In genomic region chr22:35404176-35404575, GRCh38 we compare ENCODE assay signal across 23 cellular contexts. TPM values are rescaled to one million over a fixed set of nuclear protein-coding genes. Genes with fewer than 3 reads are reported as not detected.
DNase-seq lines count a peak whose midpoint lies in the region; ATAC-seq, FAIRE-seq and TF ChIP-seq lines count a peak whose summit lies in the region.
"Had no signal": no experiment of that assay in that cellular context is flagged by ENCODE, and none has a peak within 500 bp of the region (broad histone marks: within the 10 kb centered on the region; RNA-seq: fewer than 3 reads in every experiment).

No MANE protein-coding gene starts in this region.

- H3K4me2 ChIP-seq in OCI-LY7 (ENCODE audit: low read length), result peak overlapping the region; percentile 97; the same call in 1 of the 2 replicates
- H3K4me2 ChIP-seq: SK-N-SH had no signal

- no peaks in the 10 kb centered on the region for H3K27me3 Mint-ChIP-seq in activated naive CD4-positive, alpha-beta T cell treated with anti-CD3 and anti-CD28 coated beads, Interleukin-2, amount 10 ng/mL, durations not matched to agents 7 days and 5 days
- H3K27me3 Mint-ChIP-seq in activated naive CD4-positive, alpha-beta T cell treated with anti-CD3 and anti-CD28 coated beads for 36 hours (ENCODE audit: low read depth), result no peaks in the 10 kb centered on the region
- no peaks in the 10 kb centered on the region for H3K27me3 Mint-ChIP-seq in memory B cell
- H3K27me3 Mint-ChIP-seq: IgD-negative memory B cell had no signal

- H2AFZ ChIP-seq in OCI-LY7 (ENCODE audit: low read length), result no peak overlapping the region

- ATAC-seq in memory B cell (ENCODE audit: low read depth), result no peak
- ATAC-seq: PC-3 had no signal

- H4K20me1 ChIP-seq in OCI-LY7 (ENCODE audit: insufficient read depth, low read length), result peaks cover 6% of the 10 kb centered on the region

- H3K9me3 ChIP-seq in OCI-LY7 (ENCODE audit: low read length) (no peaks in the 10 kb centered on the region), kidney (ENCODE audit: control insufficient read depth in 1 of 2, low read length in 2 of 2) (no peaks in the 10 kb centered on the region)
- H3K9me3 ChIP-seq: SK-N-SH had no signal

- TF ChIP-seq CTCF in OCI-LY7 (conservative IDR thresholded peaks at IDR 0.05; ENCODE audit: low read length) (no peak), kidney (IDR thresholded peaks at IDR 0.05; ENCODE audit: borderline replicate concordance, extremely low read depth, insufficient read depth) (no peak)

- intact Hi-C loops in activated naive CD4-positive, alpha-beta T cell treated with anti-CD3 and anti-CD28 coated beads for 36 hours (cut with micrococcal nuclease), result no loop called here
- intact Hi-C loops in OCI-LY7 (cut with micrococcal nuclease; ENCODE audit: unreplicated experiment), result no loop called here
- intact Hi-C loops in kidney (cut with DNase I), result no loop called here

- no TSS peak for BruUV-seq in OCI-LY7 (replicated peaks; lab: Mats Ljungman, UMichigan)

- DNase-seq in activated naive CD4-positive, alpha-beta T cell treated with anti-CD3 and anti-CD28 coated beads, Interleukin-2, amount 10 ng/mL, durations not matched to agents 7 days and 5 days, result no peak
- no peak for DNase-seq in activated naive CD4-positive, alpha-beta T cell treated with anti-CD3 and anti-CD28 coated beads for 36 hours
- DNase-seq in OCI-LY7 (ENCODE audit: low spot score) (no peak), memory B cell (ENCODE audit: low spot score in 2 of 2) (no peak), amniotic stem cell (lab: John Stamatoyannopoulos, UW) (no peak), GOT3 (lab: John Stamatoyannopoulos, UW) (no peak), kidney (no peak)
- DNase-seq: AML-193, DMS53, EL, GF-D8, HFFc6, MV-4-11, NCI-H1694, NCI-H2081 treated with DMSO at 0.1 percent for 48 hours, NCI-H446 treated with DMSO at 0.1 percent for 48 hours, NCI-H526 treated with DMSO at 0.1 percent for 48 hours, PC-3, SHP77 treated with DMSO at 0.1 percent for 48 hours, SK-N-SH had no signal

- H3K4me1 Mint-ChIP-seq in activated naive CD4-positive, alpha-beta T cell treated with anti-CD3 and anti-CD28 coated beads, Interleukin-2, amount 10 ng/mL, durations not matched to agents 7 days and 5 days, result peaks cover 59% of the 10 kb centered on the region
- H3K4me1 Mint-ChIP-seq in activated naive CD4-positive, alpha-beta T cell treated with anti-CD3 and anti-CD28 coated beads for 36 hours (ENCODE audit: low read depth), result peaks cover 35% of the 10 kb centered on the region
- peaks cover 30% of the 10 kb centered on the region for H3K4me1 Mint-ChIP-seq in memory B cell

- POLR2A ChIA-PET in OCI-LY7 (lab: Charles Lee), result interaction anchor here (0.7 kb wide), 2 partner anchors 43 to 173 kb away, joined by 3 to 4 read pairs; no protein-coding TSS in a partner anchor

- H3K27ac ChIP-seq in OCI-LY7 (ENCODE audit: low read depth, low read length, poor library complexity, severe bottlenecking) (no peak overlapping the region), kidney (ENCODE audit: low read depth in 2 of 2, low read length in 2 of 2) (no peak overlapping the region)

- CTCF ChIA-PET in activated naive CD4-positive, alpha-beta T cell treated with anti-CD3 and anti-CD28 coated beads, Interleukin-2, amount 10 ng/mL, durations not matched to agents 7 days and 5 days (lab: Charles Lee), result interaction anchor here (1.4 kb wide), 1 partner anchor 26 kb away, joined by 4 read pairs; no protein-coding TSS in a partner anchor
- CTCF ChIA-PET in activated naive CD4-positive, alpha-beta T cell treated with anti-CD3 and anti-CD28 coated beads for 36 hours (lab: Charles Lee), result interaction anchor here (0.6 kb wide), 1 partner anchor 66 kb away, joined by 4 read pairs; no protein-coding TSS in a partner anchor
- CTCF ChIA-PET in OCI-LY7 (lab: Charles Lee; ENCODE audit: unreplicated experiment), result no interaction called here

- H3K9me3 Mint-ChIP-seq in activated naive CD4-positive, alpha-beta T cell treated with anti-CD3 and anti-CD28 coated beads, Interleukin-2, amount 10 ng/mL, durations not matched to agents 7 days and 5 days, result no peaks in the 10 kb centered on the region
- H3K9me3 Mint-ChIP-seq in activated naive CD4-positive, alpha-beta T cell treated with anti-CD3 and anti-CD28 coated beads for 36 hours, result no peaks in the 10 kb centered on the region
- H3K9me3 Mint-ChIP-seq in memory B cell, result no peaks in the 10 kb centered on the region
- H3K9me3 Mint-ChIP-seq: HFFc6, IgD-negative memory B cell had no signal

- H3K4me1 ChIP-seq in OCI-LY7 (ENCODE audit: insufficient read depth, low read length, poor library complexity, severe bottlenecking), result peaks cover 58% of the 10 kb centered on the region
- peaks cover 0 to 3% of the 10 kb centered on the region in 2 donors for H3K4me1 ChIP-seq in kidney (ENCODE audit: control insufficient read depth in 1 of 2, insufficient read depth in 1 of 2, low read depth in 1 of 2, low read length in 2 of 2)

- no peak overlapping the region for H3K9ac ChIP-seq in kidney (ENCODE audit: low read length in 2 of 2)
- H3K9ac ChIP-seq: SK-N-SH had no signal

- H3K4me3 ChIP-seq in OCI-LY7 (ENCODE audit: low read depth, low read length, poor library complexity, severe bottlenecking) (no peak overlapping the region), kidney (ENCODE audit: low read length in 2 of 2) (no peak overlapping the region)

- H3K4me3 Mint-ChIP-seq in activated naive CD4-positive, alpha-beta T cell treated with anti-CD3 and anti-CD28 coated beads, Interleukin-2, amount 10 ng/mL, durations not matched to agents 7 days and 5 days, result no peak overlapping the region
- H3K4me3 Mint-ChIP-seq in activated naive CD4-positive, alpha-beta T cell treated with anti-CD3 and anti-CD28 coated beads for 36 hours, result no peak overlapping the region
- no peak overlapping the region for H3K4me3 Mint-ChIP-seq in memory B cell
- H3K4me3 Mint-ChIP-seq: HFFc6 had no signal

- FAIRE-seq in kidney (lab: Jason Lieb, UNC), result no peak
- FAIRE-seq: D721Med, H54 had no signal

- H3K79me2 ChIP-seq in OCI-LY7 (ENCODE audit: insufficient read depth, low read depth, low read length), result peaks cover 45% of the 10 kb centered on the region

- no peaks in the 10 kb centered on the region for H3K9me2 ChIP-seq in OCI-LY7 (ENCODE audit: insufficient read depth, low read length)
- H3K9me2 ChIP-seq: SK-N-SH had no signal

- peaks cover 89% of the 10 kb centered on the region for H3K36me3 ChIP-seq in OCI-LY7 (ENCODE audit: insufficient read depth, low read length)
- peaks cover 8 to 13% of the 10 kb centered on the region in 2 donors for H3K36me3 ChIP-seq in kidney (ENCODE audit: control insufficient read depth in 1 of 2, insufficient read depth in 2 of 2, low read length in 2 of 2)

- peaks cover 56% of the 10 kb centered on the region for H3K36me3 Mint-ChIP-seq in activated naive CD4-positive, alpha-beta T cell treated with anti-CD3 and anti-CD28 coated beads, Interleukin-2, amount 10 ng/mL, durations not matched to agents 7 days and 5 days
- peaks cover 82% of the 10 kb centered on the region for H3K36me3 Mint-ChIP-seq in activated naive CD4-positive, alpha-beta T cell treated with anti-CD3 and anti-CD28 coated beads for 36 hours (ENCODE audit: low read depth)
- peaks cover 30% of the 10 kb centered on the region for H3K36me3 Mint-ChIP-seq in memory B cell

- H3K27ac Mint-ChIP-seq in activated naive CD4-positive, alpha-beta T cell treated with anti-CD3 and anti-CD28 coated beads, Interleukin-2, amount 10 ng/mL, durations not matched to agents 7 days and 5 days, result peak overlapping the region; percentile 4
- H3K27ac Mint-ChIP-seq in activated naive CD4-positive, alpha-beta T cell treated with anti-CD3 and anti-CD28 coated beads for 36 hours, result no peak overlapping the region
- H3K27ac Mint-ChIP-seq in memory B cell, result peak overlapping the region; percentile 41
- H3K27ac Mint-ChIP-seq: HFFc6 had no signal

RNA-seq across cellular contexts. Expression of gene MCM5, which starts 4.2 kb away (rescaled TPM):
- 100 to 1,000 TPM; 293 to 301 TPM for total RNA-seq in activated naive CD4-positive, alpha-beta T cell treated with anti-CD3 and anti-CD28 coated beads for 36 hours
- total RNA-seq in OCI-LY7 (2014; rRNA removed; shearing (Covaris generic)), result 178 and 242 TPM in 2 replicates
- total RNA-seq in OCI-LY7 (2022) (360 TPM in 2 replicates), kidney (26.4 TPM)
- polyA plus RNA-seq in kidney (ENCODE audit: insufficient read depth, low read depth, low replicate concordance), result 10.2 TPM

RNA-seq across cellular contexts. Expression of gene HMOX1, which starts 23.3 kb away (rescaled TPM):
- total RNA-seq in activated naive CD4-positive, alpha-beta T cell treated with anti-CD3 and anti-CD28 coated beads for 36 hours, result under 1 TPM; 0.15 to 0.21 TPM
- total RNA-seq in OCI-LY7 (2014; rRNA removed; shearing (Covaris generic)), result 2.2 and 2.9 TPM in 2 replicates
- 8.5 and 13.9 TPM in 2 replicates for total RNA-seq in OCI-LY7 (2022)
- total RNA-seq in kidney, result 37.7 TPM
- 234 TPM for polyA plus RNA-seq in kidney (ENCODE audit: insufficient read depth, low read depth, low replicate concordance)
